Comparison of ENCODE assay signal across 20 cellular contexts in the genomic region with DNA sequence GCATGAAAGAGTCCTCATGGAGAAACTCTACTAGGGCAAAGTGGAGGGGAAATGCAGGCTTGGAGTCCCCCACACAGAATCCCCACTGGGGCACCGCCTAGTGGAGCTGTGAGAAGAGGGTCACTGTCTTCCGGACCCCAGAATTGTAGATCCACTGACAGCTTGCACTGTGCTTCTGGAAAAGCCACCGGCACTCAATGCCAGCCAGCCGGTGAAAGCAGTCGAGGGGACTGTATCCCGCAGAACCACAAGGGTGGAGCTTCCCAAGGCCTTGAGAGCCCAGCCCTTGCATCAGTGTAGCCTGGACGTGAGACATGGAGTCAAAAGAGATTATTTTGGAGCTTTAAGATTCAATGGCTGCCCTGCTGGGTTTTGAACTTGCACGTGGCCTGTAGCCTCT. TPM values are rescaled to one million over a fixed set of nuclear protein-coding genes. Genes with fewer than 3 reads are reported as not detected.
"Had no signal": no experiment of that assay in that cellular context is flagged by ENCODE, and none has a peak within 500 bp of the region (broad histone marks: within the 10 kb centered on the region; RNA-seq: fewer than 3 reads in every experiment).

No MANE protein-coding gene starts in this region.

- H3K9me3 ChIP-seq: colonic mucosa, heart left ventricle, spleen, testis, transverse colon had no signal

- H3K4me3 ChIP-seq: colonic mucosa, heart left ventricle, spleen, testis, transverse colon had no signal

- H3K36me3 ChIP-seq: colonic mucosa, heart left ventricle, spleen, transverse colon had no signal

- H3K27me3 ChIP-seq: colonic mucosa, testis had no signal

- ATAC-seq: heart left ventricle; left lobe of liver; natural killer cell; sciatic nerve; stimulated activated memory B cell treated with anti-CD40 and anti-IgM and Interleukin-4, amounts not matched to agents 10 μg/mL and 1 μg/mL and 100 μg/mL, for 72 hours; stimulated activated naive CD8-positive, alpha-beta T cell treated with anti-CD3 and anti-CD28 coated beads, Interleukin-15, amount 100 ng/mL, for 72 hours had no signal

- DNase-seq: colonic mucosa; dermis blood vessel endothelial cell; heart left ventricle; hippocampal formation; islet precursor cell; mammary epithelial cell; natural killer cell; posterior cingulate gyrus; spleen; stimulated activated CD4-positive, alpha-beta T cell treated with anti-CD3 and anti-CD28 coated beads, Interleukin-15, amount 100 ng/mL, for 24 hours; stimulated activated CD4-positive, alpha-beta T cell treated with anti-CD3 and anti-CD28 coated beads, Interleukin-1b, Interleukin-23, amount 100 ng/mL, for 48 hours; stimulated activated CD4-positive, alpha-beta T cell treated with anti-CD3 and anti-CD28 coated beads, Interleukin-4, amount 100 ng/mL, for 24 hours; stimulated activated naive CD8-positive, alpha-beta T cell treated with anti-CD3 and anti-CD28 coated beads, Interleukin-15, amount 100 ng/mL, for 72 hours; testis; transverse colon had no signal

- FAIRE-seq: frontal cortex had no signal

- H3K4me1 ChIP-seq: colonic mucosa, heart left ventricle, spleen, testis, transverse colon had no signal

- H3K9me3 Mint-ChIP-seq: natural killer cell; neural crest cell; stimulated activated naive CD8-positive, alpha-beta T cell treated with anti-CD3 and anti-CD28 coated beads, Interleukin-15, amount 100 ng/mL, for 72 hours had no signal

- H3K36me3 Mint-ChIP-seq: natural killer cell; stimulated activated memory B cell treated with anti-CD40 and anti-IgM and Interleukin-4, amounts not matched to agents 10 μg/mL and 1 μg/mL and 100 μg/mL, for 72 hours had no signal

- H3K4me3 Mint-ChIP-seq: natural killer cell; neural crest cell; stimulated activated memory B cell treated with anti-CD40 and anti-IgM and Interleukin-4, amounts not matched to agents 10 μg/mL and 1 μg/mL and 100 μg/mL, for 72 hours; stimulated activated naive CD8-positive, alpha-beta T cell treated with anti-CD3 and anti-CD28 coated beads, Interleukin-15, amount 100 ng/mL, for 72 hours had no signal

- H3K27ac ChIP-seq: colonic mucosa, heart left ventricle, spleen, testis, transverse colon had no signal

- H3K4me1 Mint-ChIP-seq: natural killer cell; neural crest cell; stimulated activated memory B cell treated with anti-CD40 and anti-IgM and Interleukin-4, amounts not matched to agents 10 μg/mL and 1 μg/mL and 100 μg/mL, for 72 hours; stimulated activated naive CD8-positive, alpha-beta T cell treated with anti-CD3 and anti-CD28 coated beads, Interleukin-15, amount 100 ng/mL, for 72 hours had no signal

- H3K27ac Mint-ChIP-seq: natural killer cell; stimulated activated memory B cell treated with anti-CD40 and anti-IgM and Interleukin-4, amounts not matched to agents 10 μg/mL and 1 μg/mL and 100 μg/mL, for 72 hours; stimulated activated naive CD8-positive, alpha-beta T cell treated with anti-CD3 and anti-CD28 coated beads, Interleukin-15, amount 100 ng/mL, for 72 hours had no signal

RNA-seq across cellular contexts. Expression of a gene that starts 47.2 kb away (rescaled TPM):
- total RNA-seq: natural killer cell had no signal
